Comparison of ENCODE assay signal across 10 cellular contexts in the genomic region with DNA sequence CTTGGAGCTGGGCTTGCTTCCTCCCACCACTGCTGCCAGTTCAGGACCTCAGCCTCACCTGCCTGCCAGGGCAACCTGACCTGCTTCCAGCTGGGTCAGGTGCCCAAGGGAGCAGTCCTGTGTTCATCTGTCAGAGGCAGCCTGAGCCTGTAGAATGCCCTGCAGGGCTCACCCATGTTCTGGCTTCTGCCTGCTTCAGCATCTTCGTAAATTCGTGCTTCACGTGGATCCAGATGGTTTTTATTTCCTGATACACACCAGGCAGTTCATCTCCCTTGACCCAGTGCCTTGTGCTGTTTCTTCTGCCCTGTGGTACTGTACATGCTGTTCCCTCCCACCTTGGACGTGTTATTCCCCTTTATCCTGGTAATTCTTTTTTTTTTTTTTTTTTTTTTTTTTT. TPM values are rescaled to one million over a fixed set of nuclear protein-coding genes. Genes with fewer than 3 reads are reported as not detected.
DNase-seq lines count a peak whose midpoint lies in the region; ATAC-seq and TF ChIP-seq lines count a peak whose summit lies in the region.
"Had no signal": no experiment of that assay in that cellular context is flagged by ENCODE, and none has a peak within 500 bp of the region (broad histone marks: within the 10 kb centered on the region; RNA-seq: fewer than 3 reads in every experiment).

No MANE protein-coding gene starts in this region.

- peak in 1 of 2 donors; percentile 47 for TF ChIP-seq POLR2A in gastrocnemius medialis (IDR thresholded peaks at IDR 0.05)

- peaks cover 17% of the 10 kb centered on the region for H3K4me1 Mint-ChIP-seq in Caco-2 (ENCODE audit: low read depth, unreplicated experiment)
- peaks cover 60% of the 10 kb centered on the region for H3K4me1 Mint-ChIP-seq in T-helper 17 cell
- H3K4me1 Mint-ChIP-seq in glutamatergic neuron (ENCODE audit: low read depth, unreplicated experiment): peaks cover 26% of the 10 kb centered on the region

- H3K36me3 Mint-ChIP-seq in Caco-2 (ENCODE audit: insufficient read depth, unreplicated experiment) (no peaks in the 10 kb centered on the region), T-helper 17 cell (ENCODE audit: low read depth) (peaks cover 4% of the 10 kb centered on the region), glutamatergic neuron (ENCODE audit: unreplicated experiment) (no peaks in the 10 kb centered on the region)

- H3K4me3 Mint-ChIP-seq in Caco-2 (ENCODE audit: unreplicated experiment): no peak overlapping the region
- H3K4me3 Mint-ChIP-seq in T-helper 17 cell: peak overlapping the region; percentile 19
- no peak overlapping the region for H3K4me3 Mint-ChIP-seq in glutamatergic neuron (ENCODE audit: unreplicated experiment)

- POLR2A ChIA-PET in Caco-2 (lab: Charles Lee): no interaction called here

- H3K27ac Mint-ChIP-seq in Caco-2 (ENCODE audit: unreplicated experiment): peak overlapping the region; percentile 16
- peak overlapping the region; percentile 70 for H3K27ac Mint-ChIP-seq in T-helper 17 cell
- H3K27ac Mint-ChIP-seq in glutamatergic neuron (ENCODE audit: unreplicated experiment): peak overlapping the region; percentile 10

- TF ChIP-seq CTCF in Caco-2 (IDR thresholded peaks at IDR 0.05; ENCODE audit: insufficient read depth in 1 of 2, low read depth in 1 of 2, low read length in 1 of 2, severe bottlenecking in 1 of 2, unreplicated experiment in 1 of 2): no peak
- TF ChIP-seq CTCF in glutamatergic neuron (IDR thresholded peaks at IDR 0.05; ENCODE audit: partially characterized antibody, unreplicated experiment): no peak
- no peak for TF ChIP-seq CTCF in gastrocnemius medialis (IDR thresholded peaks at IDR 0.05 in 4 of 5, conservative IDR thresholded peaks at IDR 0.05 in 1 of 5)

- no peak for DNase-seq in Caco-2
- DNase-seq in T-helper 17 cell: no peak
- no peak for DNase-seq in glutamatergic neuron
- DNase-seq in gastrocnemius medialis: peak; percentile 69 to 76
- DNase-seq in retina: no peak
- DNase-seq in NCI-H1092 treated with DMSO at 0.1 percent for 48 hours (lab: John Stamatoyannopoulos, UW): no peak
- no peak for DNase-seq in HuH-7 (ENCODE audit: low spot score)
- no peak for DNase-seq in iPS-NIHi7 (ENCODE audit: extremely low spot score)
- DNase-seq: effector CD8-positive, alpha-beta T cell; NCI-H526 treated with DMSO at 0.1 percent for 48 hours had no signal

- H3K4me3 ChIP-seq in Caco-2 (ENCODE audit: low read depth, low read length) (no peak overlapping the region), gastrocnemius medialis (no peak overlapping the region)

- H3K9me3 Mint-ChIP-seq in Caco-2 (ENCODE audit: unreplicated experiment) (no peaks in the 10 kb centered on the region), glutamatergic neuron (ENCODE audit: unreplicated experiment) (peaks cover 3% of the 10 kb centered on the region)

- H3K27me3 Mint-ChIP-seq in Caco-2 (ENCODE audit: insufficient read depth, unreplicated experiment) (no peaks in the 10 kb centered on the region), T-helper 17 cell (no peaks in the 10 kb centered on the region), glutamatergic neuron (ENCODE audit: unreplicated experiment) (no peaks in the 10 kb centered on the region)

- no peak for ATAC-seq in T-helper 17 cell
- ATAC-seq in gastrocnemius medialis: peak; percentile 48 to 53

- intact Hi-C loops in Caco-2 (cut with micrococcal nuclease; ENCODE audit: unreplicated experiment) (no loop called here), gastrocnemius medialis (cut with DNase I; ENCODE audit: low total_unique reads) (loop anchor here (5.0 kb wide), 2 partner anchors 45 to 130 kb away; no protein-coding TSS in a partner anchor)

- H3K36me3 ChIP-seq in Caco-2 (ENCODE audit: control insufficient read depth, insufficient read depth, low read length) (no peaks in the 10 kb centered on the region), gastrocnemius medialis (no peaks in the 10 kb centered on the region)

- in situ Hi-C loops in gastrocnemius medialis (cut with MboI; ENCODE audit: low sequenced_read_pairs in 4 of 4): no loop called here

- H3K9me3 ChIP-seq in Caco-2 (no peaks in the 10 kb centered on the region), T-helper 17 cell (ENCODE audit: control insufficient read depth, low read length, poor library complexity, severe bottlenecking) (peaks cover 3% of the 10 kb centered on the region), gastrocnemius medialis (no peaks in the 10 kb centered on the region)

- no peaks in the 10 kb centered on the region for H3K27me3 ChIP-seq in Caco-2 (replicated peaks; ENCODE audit: control insufficient read depth, insufficient read depth, low read length)
- no peaks in the 10 kb centered on the region for H3K27me3 ChIP-seq in gastrocnemius medialis

- H3K4me1 ChIP-seq in Caco-2 (no peaks in the 10 kb centered on the region), gastrocnemius medialis (peaks cover 79 to 83% of the 10 kb centered on the region in 2 donors)

- CTCF ChIA-PET in Caco-2 (lab: Charles Lee): interaction anchor here (0.6 kb wide), 1 partner anchor 127 kb away, joined by 6 read pairs; no protein-coding TSS in a partner anchor

- H3K27ac ChIP-seq in gastrocnemius medialis: peak overlapping the region; percentile 89 to 95 (median 91)

- no TSS peak for BruUV-seq in Caco-2 (replicated peaks; lab: Mats Ljungman, UMichigan)

RNA-seq across cellular contexts. Expression of a gene that starts 50.2 kb away (rescaled TPM):
- total RNA-seq in Caco-2 (2022) (58.8 and 62.2 TPM in 2 replicates), T-helper 17 cell (100 to 1,000 TPM; 149 to 158 TPM), glutamatergic neuron (ENCODE audit: unreplicated experiment) (202 TPM), gastrocnemius medialis (10 to 100 TPM; 54.9 to 75.3 (median 62.0) TPM)

Comparison
In these comparisons a context has a peak if more than half of its experiments do, and no peak if none do; other contexts are left out.
1. DNase-seq: peak in gastrocnemius medialis (2 of 2); none in Caco-2 (0 of 2), T-helper 17 cell (0 of 3), glutamatergic neuron (single experiment), retina (single experiment), NCI-H1092 treated with DMSO at 0.1 percent for 48 hours (single experiment), HuH-7 (single experiment) and iPS-NIHi7 (single experiment).
2. H3K27ac Mint-ChIP-seq: peak in every context shown above with its lines; median percentile 70 in T-helper 17 cell; 16 in Caco-2; 10 in glutamatergic neuron.